8 cellular contexts compared by ENCODE assay signal in the genomic region with DNA sequence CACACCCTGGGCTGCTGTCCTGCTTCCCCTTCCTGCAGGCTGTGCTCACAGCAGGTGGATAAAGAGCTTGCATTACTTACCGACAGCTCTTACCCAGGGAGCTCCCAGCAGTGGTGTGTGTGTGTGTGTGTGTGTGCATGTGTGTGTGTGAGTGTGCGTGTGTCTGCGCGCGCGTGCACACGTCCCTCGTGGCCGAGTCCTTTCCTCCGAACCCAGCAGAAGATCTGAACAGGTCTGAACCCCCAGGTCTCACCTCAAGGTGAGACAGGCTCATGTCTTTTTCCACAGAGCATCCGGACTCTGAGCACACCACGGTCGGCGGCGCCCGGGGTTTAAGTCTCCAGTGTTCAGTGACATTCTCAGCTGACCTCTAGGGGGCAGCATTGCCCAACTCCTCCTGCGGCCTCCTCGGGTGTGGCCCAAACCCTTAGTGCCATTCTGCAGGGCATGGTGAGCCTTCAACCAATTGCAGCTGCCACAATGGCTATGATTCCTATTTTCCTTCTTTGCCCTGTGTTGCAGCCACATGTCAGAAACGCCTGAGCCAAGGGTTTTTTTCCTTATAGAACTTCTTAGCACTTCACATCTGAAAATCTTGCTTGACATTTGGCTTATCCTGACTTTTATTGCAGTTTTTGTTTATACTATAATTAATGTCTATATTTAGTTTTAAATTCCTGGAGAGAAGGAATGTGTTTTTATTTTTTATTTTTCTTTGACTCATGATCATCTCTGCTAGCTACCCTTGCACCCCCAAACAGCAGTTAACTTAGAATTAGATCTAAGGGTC.
DNase-seq lines count a peak whose midpoint lies in the region; ATAC-seq and TF ChIP-seq lines count a peak whose summit lies in the region.

No MANE protein-coding gene starts in this region.

- ATAC-seq in left cardiac atrium (peak; percentile 79 to 88), psoas muscle (peak; percentile 89 to 94 (median 91))

- no peak overlapping the region for H3K27ac Mint-ChIP-seq in activated naive CD8-positive, alpha-beta T cell

- H3K36me3 ChIP-seq in MG63 (no peaks in the 10 kb centered on the region), psoas muscle (ENCODE audit: insufficient read depth in 1 of 2, low read depth in 1 of 2) (no peaks in the 10 kb centered on the region)

- H3K4me3 Mint-ChIP-seq in activated naive CD8-positive, alpha-beta T cell: peak overlapping the region; percentile 47

- TF ChIP-seq CTCF in GM12872 (IDR thresholded peaks at IDR 0.05; ENCODE audit: insufficient read depth, low read depth, low read length) (peak; percentile 88), psoas muscle (IDR thresholded peaks at IDR 0.05) (peak; percentile 82)

- no peak overlapping the region for H3K27ac ChIP-seq in psoas muscle

- peaks cover 7% of the 10 kb centered on the region for H3K4me1 Mint-ChIP-seq in activated naive CD8-positive, alpha-beta T cell (ENCODE audit: low read depth)

- DNase-seq in HCEC 1CT (peak; percentile 38), MG63 (peak; percentile 65), SKM-1 treated with dmso at 0.1 percent for 144 hours (lab: John Stamatoyannopoulos, UW; ENCODE audit: unreplicated experiment) (peak; percentile 48), left cardiac atrium (peak; percentile 66), psoas muscle (peak; percentile 70 to 82), foreskin melanocyte (no peak)

- intact Hi-C loops in left cardiac atrium (cut with DNase I): no loop called here
- intact Hi-C loops in psoas muscle (cut with DNase I): no loop called here

- H3K9me3 ChIP-seq in MG63 (no peaks in the 10 kb centered on the region), psoas muscle (no peaks in the 10 kb centered on the region)

- no peak overlapping the region for H3K4me3 ChIP-seq in MG63
- H3K4me3 ChIP-seq in psoas muscle: no peak overlapping the region

- no peaks in the 10 kb centered on the region for H3K36me3 Mint-ChIP-seq in activated naive CD8-positive, alpha-beta T cell

- WGBS in psoas muscle, 3 donors: 8 to 10% (median 8%) methylated on average over 19 of the region's 19 CpGs

- no peaks in the 10 kb centered on the region for H3K4me1 ChIP-seq in psoas muscle

- no peaks in the 10 kb centered on the region for H3K9me3 Mint-ChIP-seq in activated naive CD8-positive, alpha-beta T cell (ENCODE audit: low read depth)

- peaks cover 15% of the 10 kb centered on the region for H3K27me3 Mint-ChIP-seq in activated naive CD8-positive, alpha-beta T cell

- H3K27me3 ChIP-seq in MG63 (peaks cover 26% of the 10 kb centered on the region), psoas muscle (ENCODE audit: insufficient read depth in 3 of 3, low read length in 2 of 3) (no peaks in the 10 kb centered on the region)
